1 cellular context compared by ENCODE assay signal in the genomic region with DNA sequence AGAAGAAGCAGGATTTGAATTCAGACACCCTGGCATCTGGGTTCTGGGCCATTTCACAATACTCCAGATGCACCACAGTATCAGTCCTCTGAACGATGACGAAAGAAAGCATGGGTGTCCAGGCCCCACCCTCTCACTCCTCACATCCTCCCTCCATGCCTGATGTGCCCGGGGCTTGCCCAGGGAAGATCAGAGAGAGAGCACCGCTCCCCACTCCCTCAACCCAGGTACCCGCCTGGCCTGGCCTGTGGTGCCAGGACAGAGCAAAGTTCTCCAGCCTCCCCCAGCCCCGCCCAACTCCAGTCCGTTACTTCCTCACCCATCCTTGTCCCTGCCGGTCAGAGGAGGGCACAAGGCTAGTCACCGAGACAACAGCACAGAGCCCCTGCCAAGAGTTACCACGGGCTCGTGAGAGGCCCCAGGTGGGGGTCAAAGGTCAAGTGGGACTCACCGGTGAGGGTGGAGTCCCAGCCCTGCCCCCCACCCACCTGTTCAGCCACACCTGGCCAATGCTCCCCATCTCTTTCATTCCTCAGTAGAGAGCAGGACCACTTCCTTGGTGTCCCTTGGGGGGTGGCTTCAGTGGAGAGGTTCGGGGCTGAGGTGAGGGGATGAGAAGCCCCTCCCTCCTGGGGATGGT.
TF ChIP-seq lines count a peak whose summit lies in the region.

No MANE protein-coding gene starts in this region.

TF ChIP-seq in HepG2, 621 proteins besides CTCF, POLR2A, EP300 and RAD21 (continued from another document):
- TF ChIP-seq MYC (CRISPR knock-in tag; IDR thresholded peaks at IDR 0.05; ENCODE audit: borderline replicate concordance) (0 out of 2 replicates have a peak, but pooled peaks have one; percentile 31), EHMT2 (IDR thresholded peaks at IDR 0.05; ENCODE audit: borderline replicate concordance, low read depth, low read length) (no peak), ZFP36L2 (CRISPR knock-in tag; IDR thresholded peaks at IDR 0.05) (no peak), NCOR1 (IDR thresholded peaks at IDR 0.05; ENCODE audit: borderline replicate concordance, low read length) (0 out of 2 replicates have a peak, but pooled peaks have one; percentile 32), ZNF879 (CRISPR knock-in tag; IDR thresholded peaks at IDR 0.05) (no peak), SSRP1 (CRISPR knock-in tag; IDR thresholded peaks at IDR 0.05) (peak; percentile 60; the same call in 1 of the 2 replicates), HNRNPLL (IDR thresholded peaks at IDR 0.05; ENCODE audit: low read depth, low read length, poor library complexity, severe bottlenecking) (peak; percentile 30), ZSCAN31 (CRISPR knock-in tag; IDR thresholded peaks at IDR 0.05; ENCODE audit: low read depth) (0 out of 2 replicates have a peak, but pooled peaks have one; percentile 14), GATAD2A (CRISPR knock-in tag; IDR thresholded peaks at IDR 0.05) (peak; percentile 46), POLR2AphosphoS5 (IDR thresholded peaks at IDR 0.05; ENCODE audit: low read depth, low read length) (no peak), ZNF569 (CRISPR knock-in tag; IDR thresholded peaks at IDR 0.05; ENCODE audit: borderline replicate concordance) (no peak), RARA (CRISPR knock-in tag; IDR thresholded peaks at IDR 0.05) (0 out of 2 replicates have a peak, but pooled peaks have one; percentile 25), ISL2 (CRISPR knock-in tag; IDR thresholded peaks at IDR 0.05) (0 out of 2 replicates have a peak, but pooled peaks have one; percentile 9), NR2C2 (CRISPR knock-in tag; IDR thresholded peaks at IDR 0.05; ENCODE audit: borderline replicate concordance) (peak; percentile 71; the same call in 1 of the 2 replicates), RBM39 (IDR thresholded peaks at IDR 0.05; ENCODE audit: low read depth, low read length, poor library complexity, severe bottlenecking) (peak; percentile 27), ZNF432 (CRISPR knock-in tag; IDR thresholded peaks at IDR 0.05; ENCODE audit: borderline replicate concordance) (no peak), ELF1 (CRISPR knock-in tag; IDR thresholded peaks at IDR 0.05) (0 out of 2 replicates have a peak, but pooled peaks have one; percentile 19), NR2F6 (IDR thresholded peaks at IDR 0.05) (peak; percentile 89), NR2F6 (CRISPR knock-in tag; IDR thresholded peaks at IDR 0.05) (peak; percentile 87), HNF4G (IDR thresholded peaks at IDR 0.05; ENCODE audit: borderline replicate concordance, low read depth, low read length) (peak; percentile 67; the same call in 1 of the 2 replicates), HNF4G (CRISPR knock-in tag; IDR thresholded peaks at IDR 0.05; ENCODE audit: borderline replicate concordance, low read depth) (no peak), ZNF557 (CRISPR knock-in tag; IDR thresholded peaks at IDR 0.05) (no peak), HOXA3 (CRISPR knock-in tag; IDR thresholded peaks at IDR 0.05) (0 out of 2 replicates have a peak, but pooled peaks have one; percentile 10), NRL (CRISPR knock-in tag; IDR thresholded peaks at IDR 0.05; ENCODE audit: borderline replicate concordance) (peak; percentile 55; the same call in 1 of the 2 replicates), NONO (IDR thresholded peaks at IDR 0.05) (no peak), NONO (CRISPR knock-in tag; conservative IDR thresholded peaks at IDR 0.05) (0 out of 2 replicates have a peak, but pooled peaks have one; percentile 5), RXRA (CRISPR knock-in tag; IDR thresholded peaks at IDR 0.05) (peak; percentile 38; the same call in 1 of the 2 replicates)
- TF ChIP-seq, protein P1, sequence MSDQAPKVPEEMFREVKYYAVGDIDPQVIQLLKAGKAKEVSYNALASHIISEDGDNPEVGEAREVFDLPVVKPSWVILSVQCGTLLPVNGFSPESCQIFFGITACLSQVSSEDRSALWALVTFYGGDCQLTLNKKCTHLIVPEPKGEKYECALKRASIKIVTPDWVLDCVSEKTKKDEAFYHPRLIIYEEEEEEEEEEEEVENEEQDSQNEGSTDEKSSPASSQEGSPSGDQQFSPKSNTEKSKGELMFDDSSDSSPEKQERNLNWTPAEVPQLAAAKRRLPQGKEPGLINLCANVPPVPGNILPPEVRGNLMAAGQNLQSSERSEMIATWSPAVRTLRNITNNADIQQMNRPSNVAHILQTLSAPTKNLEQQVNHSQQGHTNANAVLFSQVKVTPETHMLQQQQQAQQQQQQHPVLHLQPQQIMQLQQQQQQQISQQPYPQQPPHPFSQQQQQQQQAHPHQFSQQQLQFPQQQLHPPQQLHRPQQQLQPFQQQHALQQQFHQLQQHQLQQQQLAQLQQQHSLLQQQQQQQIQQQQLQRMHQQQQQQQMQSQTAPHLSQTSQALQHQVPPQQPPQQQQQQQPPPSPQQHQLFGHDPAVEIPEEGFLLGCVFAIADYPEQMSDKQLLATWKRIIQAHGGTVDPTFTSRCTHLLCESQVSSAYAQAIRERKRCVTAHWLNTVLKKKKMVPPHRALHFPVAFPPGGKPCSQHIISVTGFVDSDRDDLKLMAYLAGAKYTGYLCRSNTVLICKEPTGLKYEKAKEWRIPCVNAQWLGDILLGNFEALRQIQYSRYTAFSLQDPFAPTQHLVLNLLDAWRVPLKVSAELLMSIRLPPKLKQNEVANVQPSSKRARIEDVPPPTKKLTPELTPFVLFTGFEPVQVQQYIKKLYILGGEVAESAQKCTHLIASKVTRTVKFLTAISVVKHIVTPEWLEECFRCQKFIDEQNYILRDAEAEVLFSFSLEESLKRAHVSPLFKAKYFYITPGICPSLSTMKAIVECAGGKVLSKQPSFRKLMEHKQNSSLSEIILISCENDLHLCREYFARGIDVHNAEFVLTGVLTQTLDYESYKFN (CRISPR knock-in tag; conservative IDR thresholded peaks at IDR 0.05): peak; percentile 22
- TF ChIP-seq, protein P2, sequence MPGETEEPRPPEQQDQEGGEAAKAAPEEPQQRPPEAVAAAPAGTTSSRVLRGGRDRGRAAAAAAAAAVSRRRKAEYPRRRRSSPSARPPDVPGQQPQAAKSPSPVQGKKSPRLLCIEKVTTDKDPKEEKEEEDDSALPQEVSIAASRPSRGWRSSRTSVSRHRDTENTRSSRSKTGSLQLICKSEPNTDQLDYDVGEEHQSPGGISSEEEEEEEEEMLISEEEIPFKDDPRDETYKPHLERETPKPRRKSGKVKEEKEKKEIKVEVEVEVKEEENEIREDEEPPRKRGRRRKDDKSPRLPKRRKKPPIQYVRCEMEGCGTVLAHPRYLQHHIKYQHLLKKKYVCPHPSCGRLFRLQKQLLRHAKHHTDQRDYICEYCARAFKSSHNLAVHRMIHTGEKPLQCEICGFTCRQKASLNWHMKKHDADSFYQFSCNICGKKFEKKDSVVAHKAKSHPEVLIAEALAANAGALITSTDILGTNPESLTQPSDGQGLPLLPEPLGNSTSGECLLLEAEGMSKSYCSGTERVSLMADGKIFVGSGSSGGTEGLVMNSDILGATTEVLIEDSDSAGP (CRISPR knock-in tag; IDR thresholded peaks at IDR 0.05; ENCODE audit: borderline replicate concordance): peak; percentile 71; the same call in 1 of the 2 replicates
- TF ChIP-seq, protein P3, sequence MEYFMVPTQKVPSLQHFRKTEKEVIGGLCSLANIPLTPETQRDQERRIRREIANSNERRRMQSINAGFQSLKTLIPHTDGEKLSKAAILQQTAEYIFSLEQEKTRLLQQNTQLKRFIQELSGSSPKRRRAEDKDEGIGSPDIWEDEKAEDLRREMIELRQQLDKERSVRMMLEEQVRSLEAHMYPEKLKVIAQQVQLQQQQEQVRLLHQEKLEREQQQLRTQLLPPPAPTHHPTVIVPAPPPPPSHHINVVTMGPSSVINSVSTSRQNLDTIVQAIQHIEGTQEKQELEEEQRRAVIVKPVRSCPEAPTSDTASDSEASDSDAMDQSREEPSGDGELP (IDR thresholded peaks at IDR 0.05; ENCODE audit: borderline replicate concordance, low read depth): peak; percentile 38; the same call in 1 of the 2 replicates
- TF ChIP-seq, protein P4, sequence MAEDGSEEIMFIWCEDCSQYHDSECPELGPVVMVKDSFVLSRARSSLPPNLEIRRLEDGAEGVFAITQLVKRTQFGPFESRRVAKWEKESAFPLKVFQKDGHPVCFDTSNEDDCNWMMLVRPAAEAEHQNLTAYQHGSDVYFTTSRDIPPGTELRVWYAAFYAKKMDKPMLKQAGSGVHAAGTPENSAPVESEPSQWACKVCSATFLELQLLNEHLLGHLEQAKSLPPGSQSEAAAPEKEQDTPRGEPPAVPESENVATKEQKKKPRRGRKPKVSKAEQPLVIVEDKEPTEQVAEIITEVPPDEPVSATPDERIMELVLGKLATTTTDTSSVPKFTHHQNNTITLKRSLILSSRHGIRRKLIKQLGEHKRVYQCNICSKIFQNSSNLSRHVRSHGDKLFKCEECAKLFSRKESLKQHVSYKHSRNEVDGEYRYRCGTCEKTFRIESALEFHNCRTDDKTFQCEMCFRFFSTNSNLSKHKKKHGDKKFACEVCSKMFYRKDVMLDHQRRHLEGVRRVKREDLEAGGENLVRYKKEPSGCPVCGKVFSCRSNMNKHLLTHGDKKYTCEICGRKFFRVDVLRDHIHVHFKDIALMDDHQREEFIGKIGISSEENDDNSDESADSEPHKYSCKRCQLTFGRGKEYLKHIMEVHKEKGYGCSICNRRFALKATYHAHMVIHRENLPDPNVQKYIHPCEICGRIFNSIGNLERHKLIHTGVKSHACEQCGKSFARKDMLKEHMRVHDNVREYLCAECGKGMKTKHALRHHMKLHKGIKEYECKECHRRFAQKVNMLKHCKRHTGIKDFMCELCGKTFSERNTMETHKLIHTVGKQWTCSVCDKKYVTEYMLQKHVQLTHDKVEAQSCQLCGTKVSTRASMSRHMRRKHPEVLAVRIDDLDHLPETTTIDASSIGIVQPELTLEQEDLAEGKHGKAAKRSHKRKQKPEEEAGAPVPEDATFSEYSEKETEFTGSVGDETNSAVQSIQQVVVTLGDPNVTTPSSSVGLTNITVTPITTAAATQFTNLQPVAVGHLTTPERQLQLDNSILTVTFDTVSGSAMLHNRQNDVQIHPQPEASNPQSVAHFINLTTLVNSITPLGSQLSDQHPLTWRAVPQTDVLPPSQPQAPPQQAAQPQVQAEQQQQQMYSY (CRISPR knock-in tag; IDR thresholded peaks at IDR 0.05): peak; percentile 61; the same call in 1 of the 2 replicates
- TF ChIP-seq, protein P5, sequence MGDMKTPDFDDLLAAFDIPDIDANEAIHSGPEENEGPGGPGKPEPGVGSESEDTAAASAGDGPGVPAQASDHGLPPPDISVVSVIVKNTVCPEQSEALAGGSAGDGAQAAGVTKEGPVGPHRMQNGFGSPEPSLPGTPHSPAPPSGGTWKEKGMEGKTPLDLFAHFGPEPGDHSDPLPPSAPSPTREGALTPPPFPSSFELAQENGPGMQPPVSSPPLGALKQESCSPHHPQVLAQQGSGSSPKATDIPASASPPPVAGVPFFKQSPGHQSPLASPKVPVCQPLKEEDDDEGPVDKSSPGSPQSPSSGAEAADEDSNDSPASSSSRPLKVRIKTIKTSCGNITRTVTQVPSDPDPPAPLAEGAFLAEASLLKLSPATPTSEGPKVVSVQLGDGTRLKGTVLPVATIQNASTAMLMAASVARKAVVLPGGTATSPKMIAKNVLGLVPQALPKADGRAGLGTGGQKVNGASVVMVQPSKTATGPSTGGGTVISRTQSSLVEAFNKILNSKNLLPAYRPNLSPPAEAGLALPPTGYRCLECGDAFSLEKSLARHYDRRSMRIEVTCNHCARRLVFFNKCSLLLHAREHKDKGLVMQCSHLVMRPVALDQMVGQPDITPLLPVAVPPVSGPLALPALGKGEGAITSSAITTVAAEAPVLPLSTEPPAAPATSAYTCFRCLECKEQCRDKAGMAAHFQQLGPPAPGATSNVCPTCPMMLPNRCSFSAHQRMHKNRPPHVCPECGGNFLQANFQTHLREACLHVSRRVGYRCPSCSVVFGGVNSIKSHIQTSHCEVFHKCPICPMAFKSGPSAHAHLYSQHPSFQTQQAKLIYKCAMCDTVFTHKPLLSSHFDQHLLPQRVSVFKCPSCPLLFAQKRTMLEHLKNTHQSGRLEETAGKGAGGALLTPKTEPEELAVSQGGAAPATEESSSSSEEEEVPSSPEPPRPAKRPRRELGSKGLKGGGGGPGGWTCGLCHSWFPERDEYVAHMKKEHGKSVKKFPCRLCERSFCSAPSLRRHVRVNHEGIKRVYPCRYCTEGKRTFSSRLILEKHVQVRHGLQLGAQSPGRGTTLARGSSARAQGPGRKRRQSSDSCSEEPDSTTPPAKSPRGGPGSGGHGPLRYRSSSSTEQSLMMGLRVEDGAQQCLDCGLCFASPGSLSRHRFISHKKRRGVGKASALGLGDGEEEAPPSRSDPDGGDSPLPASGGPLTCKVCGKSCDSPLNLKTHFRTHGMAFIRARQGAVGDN (CRISPR knock-in tag; IDR thresholded peaks at IDR 0.05): peak; percentile 61
TF ChIP-seq in HepG2: peak in this region for 56.
